18 cellular contexts compared by ENCODE assay signal in the genomic region with DNA sequence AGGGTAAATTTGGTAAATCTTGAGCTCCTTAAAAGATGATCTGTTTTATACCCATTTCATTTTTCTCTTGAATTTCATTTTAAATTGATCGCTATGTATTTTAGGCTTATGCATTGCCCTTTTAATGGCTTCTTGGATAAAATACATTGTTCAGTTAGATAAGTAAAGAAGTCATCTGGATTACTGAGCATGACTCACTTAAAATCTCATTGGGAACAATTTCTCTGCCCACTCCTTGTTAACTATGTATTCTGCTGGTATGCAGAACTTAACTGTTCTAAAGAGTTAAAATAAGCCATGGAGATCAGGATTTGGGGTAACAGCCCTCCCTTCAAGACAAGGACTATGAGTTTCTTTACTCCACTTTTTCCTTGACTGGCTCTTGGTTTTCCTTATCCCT.
"Had no signal": no experiment of that assay in that cellular context is flagged by ENCODE, and none has a peak within 500 bp of the region (broad histone marks: within the 10 kb centered on the region; RNA-seq: fewer than 3 reads in every experiment).

No MANE protein-coding gene starts in this region.

- H3K27me3 ChIP-seq: right lobe of liver, transverse colon had no signal

- H3K27ac ChIP-seq: coronary artery, epithelial cell of prostate, right lobe of liver, transverse colon had no signal

- H3K4me3 ChIP-seq: coronary artery, right lobe of liver, transverse colon had no signal

- H3K9me3 ChIP-seq: right lobe of liver, transverse colon had no signal

- DNase-seq: activated CD4-positive, alpha-beta T cell treated with anti-CD3 and anti-CD28 coated beads, Interleukin-2, amount 50 U/mL, for 4 hours; activated gamma-delta T cell; activated naive CD8-positive, alpha-beta T cell treated with anti-CD3 and anti-CD28 coated beads for 36 hours; activated T-cell treated with anti-CD3 and anti-CD28 coated beads, Interleukin-2, amount 50 U/mL, for 4 hours; aorta; effector CD8-positive, alpha-beta T cell; head of caudate nucleus; islet precursor cell; mammary epithelial cell; natural killer cell; right lobe of liver; stimulated activated CD4-positive, alpha-beta T cell treated with anti-CD3 and anti-CD28 coated beads, Interleukin-12 subunit alpha, Interleukin-12 subunit beta, amount 100 ng/mL, for 4 hours; stimulated activated naive CD4-positive, alpha-beta T cell; substantia nigra; transverse colon had no signal

- H3K36me3 ChIP-seq: right lobe of liver, transverse colon had no signal

- ATAC-seq: activated T-cell treated with anti-CD3 and anti-CD28 coated beads, Interleukin-2, amount 50 U/mL, for 4 hours; left lobe of liver; natural killer cell; right lobe of liver had no signal
